Comparison of ENCODE assay signal across 9 cellular contexts in genomic region chr20:2756056-2756611, GRCh38. TPM values are rescaled to one million over a fixed set of nuclear protein-coding genes. Genes with fewer than 3 reads are reported as not detected.
DNase-seq lines count a peak whose midpoint lies in the region; ATAC-seq, FAIRE-seq and TF ChIP-seq lines count a peak whose summit lies in the region.
"Had no signal": no experiment of that assay in that cellular context is flagged by ENCODE, and none has a peak within 500 bp of the region (broad histone marks: within the 10 kb centered on the region; RNA-seq: fewer than 3 reads in every experiment).

No MANE protein-coding gene starts in this region.

- H3K4me2 ChIP-seq in Loucy (ENCODE audit: low read depth, low read length, poor library complexity, severe bottlenecking) (no peak overlapping the region), H1 (ENCODE audit: insufficient read depth in 1 of 2, low read depth in 2 of 2, low read length in 2 of 2) (no peak overlapping the region)

- ATAC-seq in pancreas (peak in 3 of 4 donors; percentile 25 to 57 (median 49)), GM19351 (IDR thresholded peaks at IDR 0.05; ENCODE audit: unreplicated experiment) (no peak), GM19467 (IDR thresholded peaks at IDR 0.05; ENCODE audit: unreplicated experiment) (no peak), HG03378 (IDR thresholded peaks at IDR 0.05; ENCODE audit: unreplicated experiment) (no peak), GM21360 (IDR thresholded peaks at IDR 0.05; ENCODE audit: unreplicated experiment) (no peak)

- no peaks in the 10 kb centered on the region for H4K20me1 ChIP-seq in Loucy (ENCODE audit: insufficient read depth, low read length, poor library complexity, severe bottlenecking)
- H4K20me1 ChIP-seq in H1 (replicated peaks in 1 of 2; ENCODE audit: control insufficient read depth in 1 of 2, insufficient read depth in 2 of 2, low read length in 2 of 2): peaks cover 0 to 2% of the 10 kb centered on the region in 2 experiments

- no peak overlapping the region for H4K8ac ChIP-seq in H1 (ENCODE audit: extremely low read depth, insufficient read depth, low read length)

- H3K14ac ChIP-seq in H1 (ENCODE audit: insufficient read length): no peak overlapping the region

- H2BK12ac ChIP-seq in H1 (ENCODE audit: low read depth, low read length): peak overlapping the region; percentile 56; the same call in 1 of the 2 replicates

- H3K79me2 ChIP-seq in Loucy (ENCODE audit: insufficient read depth, low read length) (no peaks in the 10 kb centered on the region), H1 (ENCODE audit: control insufficient read depth in 1 of 2, insufficient read depth in 2 of 2, low read length in 2 of 2) (no peaks in the 10 kb centered on the region)

- no peak for TF ChIP-seq EP300 in H1 (IDR thresholded peaks at IDR 0.05; ENCODE audit: borderline replicate concordance in 1 of 2, low read depth in 2 of 2, low read length in 2 of 2)

- no peak overlapping the region for H3K23ac ChIP-seq in H1 (ENCODE audit: insufficient read length)

- H3K4me1 ChIP-seq in Loucy (ENCODE audit: insufficient read depth, low read length, poor library complexity, severe bottlenecking): no peaks in the 10 kb centered on the region
- peaks cover 0 to 25% (median 9%) of the 10 kb centered on the region in 4 experiments; a peak in 6 of 7 replicates for H3K4me1 ChIP-seq in H1 (replicated peaks in 1 of 4; ENCODE audit: control insufficient read depth in 3 of 4, insufficient read depth in 4 of 4, low read length in 3 of 4)
- peaks cover 0 to 7% (median 3%) of the 10 kb centered on the region in 3 donors for H3K4me1 ChIP-seq in pancreas

- POLR2A ChIA-PET in H1 (lab: Charles Lee; ENCODE audit: partially characterized antibody): interaction anchor here (1.1 to 1.5 kb wide), 5 partner anchors 38 to 96 kb away, joined by 3 to 5 read pairs (median 4); no protein-coding TSS in a partner anchor

- peak; percentile 96 to 98 for TF ChIP-seq RAD21 in H1 (IDR thresholded peaks at IDR 0.05 in 1 of 2, conservative IDR thresholded peaks at IDR 0.05 in 1 of 2; ENCODE audit: low read depth in 2 of 2, low read length in 2 of 2)

- H3K9ac ChIP-seq in Loucy (ENCODE audit: low read depth, low read length, poor library complexity, severe bottlenecking) (no peak overlapping the region), H1 (replicated peaks in 1 of 4; ENCODE audit: extremely low read depth in 1 of 4, low read depth in 3 of 4, low read length in 3 of 4) (no peak overlapping the region)

- CTCF ChIA-PET in H1 (lab: Charles Lee; ENCODE audit: partially characterized antibody): interaction anchor here (0.6 to 9.0 kb wide), 41 partner anchors 11 to 513 kb away, joined by 3 to 151 read pairs (median 6); partner anchors contain the start of genes C20orf141, CPXM1, EBF4 and PCED1A

- H4K5ac ChIP-seq in H1 (ENCODE audit: insufficient read length, low read depth, low read length): no peak overlapping the region

- peak overlapping the region; percentile 43; the same call in 1 of the 2 replicates for H2BK20ac ChIP-seq in H1 (ENCODE audit: low read length)

- WGBS in H1 (ENCODE audit: extremely low coverage in 1 of 2, insufficient coverage in 1 of 2, insufficient read length in 1 of 2, insufficient replicate concordance in 2 of 2, low coverage in 1 of 2, low lambda C conversion rate in 2 of 2, missing lambda C conversion rate in 1 of 2), 2 experiments: 49% methylated on average over 5 of the region's 5 CpGs; no CpG with 5 or more reads in 1 of the 2 experiments
- 34 to 38% methylated on average over 5 of the region's 5 CpGs for WGBS in pancreas, 2 donors

- no peak overlapping the region for H2AK5ac ChIP-seq in H1 (ENCODE audit: low read depth, low read length)

- H2BK15ac ChIP-seq in H1 (ENCODE audit: low read length): peak overlapping the region; percentile 46; the same call in 1 of the 2 replicates

- no peak overlapping the region for H3K18ac ChIP-seq in H1 (ENCODE audit: extremely low read depth, low read length)

- H3K9me2 ChIP-seq in Loucy (replicated peaks; ENCODE audit: low read depth, low read length): no peaks in the 10 kb centered on the region

- TF ChIP-seq CTCF in Loucy (conservative IDR thresholded peaks at IDR 0.05; ENCODE audit: low read length) (peak; percentile 92), H1 (IDR thresholded peaks at IDR 0.05; ENCODE audit: control extremely low read depth in 1 of 3, insufficient read depth in 1 of 3, low read depth in 1 of 3, low read length in 3 of 3) (peak; percentile 97 to 98 (median 97)), pancreas (IDR thresholded peaks at IDR 0.05) (peak in 3 of 4 donors; percentile 14 to 43 (median 39))

- peak; percentile 71 for DNase-seq in ELF-1 (ENCODE audit: low read depth, low spot score)
- DNase-seq in H1 (ENCODE audit: low read depth in 1 of 2, low spot score in 2 of 2): peak in 1 of 2 experiments; percentile 68
- DNase-seq in pancreas: no peak

- H3K4me3 ChIP-seq in Loucy (ENCODE audit: low read length, poor library complexity, severe bottlenecking) (no peak overlapping the region), H1 (ENCODE audit: extremely low read depth in 1 of 4, insufficient read depth in 2 of 4, low read depth in 3 of 4, low read length in 4 of 4) (no peak overlapping the region), pancreas (no peak overlapping the region)

- no peak overlapping the region for H4K91ac ChIP-seq in H1 (replicated peaks; ENCODE audit: insufficient read length, low read length)

- H2AFZ ChIP-seq in Loucy (ENCODE audit: low read length) (no peak overlapping the region), H1 (ENCODE audit: low read length) (peak overlapping the region; percentile 95; the same call in 1 of the 2 replicates)

- peaks cover 13% of the 10 kb centered on the region; the same call in 1 of the 2 replicates for H3K23me2 ChIP-seq in H1 (ENCODE audit: low read depth, low read length)

- intact Hi-C loops in pancreas (cut with DNase I): loop anchor here in 1 of 3 donors (5.0 kb wide), 1 partner anchor 96 kb away; no protein-coding TSS in a partner anchor

- no peaks in the 10 kb centered on the region for H3K79me1 ChIP-seq in H1 (ENCODE audit: low read depth, low read length)

- H3K27me3 ChIP-seq in Loucy (ENCODE audit: insufficient read depth, low read length, poor library complexity, severe bottlenecking) (no peaks in the 10 kb centered on the region), H1 (replicated peaks in 1 of 4; ENCODE audit: control insufficient read depth in 3 of 4, extremely low read depth in 1 of 4, insufficient read depth in 3 of 4, low read length in 3 of 4) (peaks cover 14 to 34% (median 30%) of the 10 kb centered on the region in 4 experiments), pancreas (no peaks in the 10 kb centered on the region)

- no peak for TF ChIP-seq POLR2A in H1 (IDR thresholded peaks at IDR 0.05; ENCODE audit: control extremely low read depth in 1 of 2, low read depth in 2 of 2, low read length in 2 of 2)

- H3K9me3 ChIP-seq in Loucy (ENCODE audit: insufficient read depth, low read depth, low read length) (no peaks in the 10 kb centered on the region), H1 (ENCODE audit: insufficient read depth in 2 of 2, low read depth in 1 of 2, low read length in 1 of 2) (no peaks in the 10 kb centered on the region), pancreas (no peaks in the 10 kb centered on the region)

- H3K36me3 ChIP-seq in Loucy (ENCODE audit: insufficient read depth, low read length) (no peaks in the 10 kb centered on the region), H1 (ENCODE audit: control insufficient read depth in 2 of 4, insufficient read depth in 4 of 4, low read length in 3 of 4) (peaks cover 0 to 3% (median 0%) of the 10 kb centered on the region in 4 experiments; a peak in 1 of 8 replicates), pancreas (no peaks in the 10 kb centered on the region)

- H3K4ac ChIP-seq in H1 (replicated peaks; ENCODE audit: insufficient read length, low read depth, low read length): no peak overlapping the region

- no peak overlapping the region for H2BK120ac ChIP-seq in H1 (replicated peaks; ENCODE audit: low read depth, low read length)

- no peak overlapping the region for H3K56ac ChIP-seq in H1 (replicated peaks; ENCODE audit: insufficient read length, low read depth, low read length)

- H2BK5ac ChIP-seq in H1 (ENCODE audit: low read depth, low read length): 0 out of 2 replicates have a peak overlapping the region, but pooled peaks have one; percentile 52

- FAIRE-seq in H1 (lab: Jason Lieb, UNC) (peak; percentile 94), pancreas (lab: Jason Lieb, UNC) (no peak)
- FAIRE-seq: colon had no signal

- no peak overlapping the region for H3K27ac ChIP-seq in H1 (ENCODE audit: low read depth, low read length)
- no peak overlapping the region for H3K27ac ChIP-seq in pancreas

- H3F3A ChIP-seq in Loucy (ENCODE audit: low read depth): no peaks in the 10 kb centered on the region

TF ChIP-seq in H1, 55 proteins besides CTCF, POLR2A, EP300 and RAD21 (continues in another document):
- TF ChIP-seq KDM1A (IDR thresholded peaks at IDR 0.05; ENCODE audit: borderline replicate concordance, low read length): no peak
- no peak for TF ChIP-seq YY1 (IDR thresholded peaks at IDR 0.05; ENCODE audit: low read depth, low read length)
- no peak for TF ChIP-seq RNF2 (IDR thresholded peaks at IDR 0.05; ENCODE audit: borderline replicate concordance, low read depth, low read length, missing control alignments, poor library complexity, severe bottlenecking)
- TF ChIP-seq BACH1 (IDR thresholded peaks at IDR 0.05; ENCODE audit: low read length): no peak

RNA-seq across cellular contexts. Expression of gene CPXM1, which starts 44.3 kb away (rescaled TPM):
- total RNA-seq in H1 (2021; fragmentation: NEBNext Ultra II Directional; extraction: Animal tissue kit (Norgen Biotek cat#: 25700)): 28.8 and 31.3 TPM in 2 replicates
- polyA plus RNA-seq in H1 (2011; rRNA removed) (81.9 and 90.9 TPM in 2 replicates), pancreas (1 to 10 TPM; 1.1 to 2.9 TPM)
- 59.0 TPM for polyA plus RNA-seq in H1 (2011; cell fraction: cytosol; rRNA removed)
- 231 TPM for polyA plus RNA-seq in H1 (2011; cell fraction: nucleus; rRNA removed)
- 37.0 to 65.6 TPM (median 56.2 TPM) in 4 replicates for polyA plus RNA-seq in H1 (2012, experiment 1 of 2)
- 42.0 TPM for polyA plus RNA-seq in H1 (2012, experiment 2 of 2)
- polyA plus RNA-seq in H1 (2013, experiment 1 of 2): 45.5 TPM
- 41.6 TPM for polyA plus RNA-seq in H1 (2013, experiment 2 of 2)
- polyA minus RNA-seq in H1 (2011; rRNA and poly(A)+ RNA removed): 26.2 and 29.4 TPM in 2 replicates
- polyA minus RNA-seq in H1 (2011; cell fraction: cytosol; rRNA and poly(A)+ RNA removed): 18.1 TPM
- polyA minus RNA-seq in H1 (2011; cell fraction: nucleus; rRNA and poly(A)+ RNA removed): 25.0 TPM
- 10 to 100 TPM in 1 of 6 donors, 1 to 10 TPM in 2, under 1 TPM in 3; 0.28 to 10.6 (median 2.2) TPM for total RNA-seq in pancreas

RNA-seq across cellular contexts. Expression of gene C20orf141, which starts 58.7 kb away (rescaled TPM):
- not detected in 2 replicates for total RNA-seq in H1 (2021; fragmentation: NEBNext Ultra II Directional; extraction: Animal tissue kit (Norgen Biotek cat#: 25700))
- polyA plus RNA-seq in H1 (2011; rRNA removed): not detected in 2 replicates
- not detected for polyA plus RNA-seq in H1 (2011; cell fraction: cytosol; rRNA removed)
- polyA plus RNA-seq in H1 (2011; cell fraction: nucleus; rRNA removed): not detected
- not detected in 4 replicates for polyA plus RNA-seq in H1 (2012, experiment 1 of 2)
- not detected for polyA plus RNA-seq in H1 (2012, experiment 2 of 2)
- polyA plus RNA-seq in H1 (2013, experiment 1 of 2): not detected
- polyA plus RNA-seq in H1 (2013, experiment 2 of 2): not detected
- polyA minus RNA-seq in H1 (2011; rRNA and poly(A)+ RNA removed): not detected in 2 replicates
- polyA minus RNA-seq in H1 (2011; cell fraction: cytosol; rRNA and poly(A)+ RNA removed): not detected
- not detected for polyA minus RNA-seq in H1 (2011; cell fraction: nucleus; rRNA and poly(A)+ RNA removed)
- total RNA-seq in pancreas: not detected
- polyA plus RNA-seq in pancreas: under 1 TPM in 1 of 2 donors, not detected in 1; 0.19 TPM

Comparison
In these comparisons a context has a peak if more than half of its experiments do, and no peak if none do; other contexts are left out.
1. CTCF ChIP-seq: peak in every context shown above with its lines; median percentile 97 in H1; 92 in Loucy; 39 in pancreas.
2. ATAC-seq: peak in pancreas (3 of 4); none in GM19351 (single experiment), GM19467 (single experiment), HG03378 (single experiment) and GM21360 (single experiment).